Comparison of ENCODE assay signal across 10 cellular contexts in genomic region chr15:98823012-98823458, GRCh38.
DNase-seq lines count a peak whose midpoint lies in the region; ATAC-seq and TF ChIP-seq lines count a peak whose summit lies in the region.
"Had no signal": no experiment of that assay in that cellular context is flagged by ENCODE, and none has a peak within 500 bp of the region (broad histone marks: within the 10 kb centered on the region; RNA-seq: fewer than 3 reads in every experiment).

No MANE protein-coding gene starts in this region.

- ATAC-seq in naive thymus-derived CD4-positive, alpha-beta T cell: peak; percentile 57
- ATAC-seq in HG02763 (IDR thresholded peaks at IDR 0.05; ENCODE audit: unreplicated experiment) (no peak), HG03280 (IDR thresholded peaks at IDR 0.05; ENCODE audit: unreplicated experiment) (no peak), HG02571 (IDR thresholded peaks at IDR 0.05; ENCODE audit: unreplicated experiment) (no peak)

- intact Hi-C loops in Calu3 (cut with micrococcal nuclease; ENCODE audit: unreplicated experiment): no loop called here
- intact Hi-C loops in naive thymus-derived CD4-positive, alpha-beta T cell (cut with micrococcal nuclease): no loop called here

- no peak overlapping the region for H3K4me3 ChIP-seq in naive thymus-derived CD4-positive, alpha-beta T cell (ENCODE audit: low read length)

- H3K27ac Mint-ChIP-seq in Calu3 (ENCODE audit: unreplicated experiment): no peak overlapping the region
- peak overlapping the region in 4 of 5 experiments; percentile 38 to 88 (median 64) for H3K27ac Mint-ChIP-seq in brain
- H3K27ac Mint-ChIP-seq in naive thymus-derived CD4-positive, alpha-beta T cell: no peak overlapping the region
- H3K27ac Mint-ChIP-seq: IgD-negative memory B cell, memory B cell had no signal

- POLR2A ChIA-PET in naive thymus-derived CD4-positive, alpha-beta T cell (lab: Charles Lee): no interaction called here

- H3K27ac ChIP-seq in naive thymus-derived CD4-positive, alpha-beta T cell (ENCODE audit: low read depth, low read length): no peak overlapping the region

- DNase-seq in Calu3 (peak; percentile 29), M059J (ENCODE audit: low read depth) (peak; percentile 87), NCI-H2081 (lab: John Stamatoyannopoulos, UW) (no peak)
- DNase-seq in naive thymus-derived CD4-positive, alpha-beta T cell: no peak

- TF ChIP-seq CTCF in Calu3 (IDR thresholded peaks at IDR 0.05; ENCODE audit: unreplicated experiment) (no peak), brain (conservative IDR thresholded peaks at IDR 0.05) (no peak)

- H3K36me3 ChIP-seq in naive thymus-derived CD4-positive, alpha-beta T cell (ENCODE audit: control insufficient read depth in 2 of 3, insufficient read depth in 3 of 3, low read length in 3 of 3): peaks cover 0 to 20% (median 4%) of the 10 kb centered on the region in 3 experiments

- CTCF ChIA-PET in Calu3 (lab: Charles Lee): interaction anchor here (0.8 kb wide), 1 partner anchor 28 kb away, joined by 5 read pairs; no protein-coding TSS in a partner anchor
- CTCF ChIA-PET in naive thymus-derived CD4-positive, alpha-beta T cell (lab: Charles Lee): no interaction called here

- H3K4me1 ChIP-seq in naive thymus-derived CD4-positive, alpha-beta T cell (ENCODE audit: control insufficient read depth in 2 of 2, insufficient read depth in 2 of 2, low read length in 2 of 2): no peaks in the 10 kb centered on the region

- H3K27me3 Mint-ChIP-seq in Calu3 (ENCODE audit: unreplicated experiment) (no peaks in the 10 kb centered on the region), brain (no peaks in the 10 kb centered on the region)
- H3K27me3 Mint-ChIP-seq in naive thymus-derived CD4-positive, alpha-beta T cell: no peaks in the 10 kb centered on the region
- H3K27me3 Mint-ChIP-seq: IgD-negative memory B cell had no signal

- H3K4me3 Mint-ChIP-seq in Calu3 (ENCODE audit: low read depth, unreplicated experiment) (no peak overlapping the region), brain (peak overlapping the region in 4 of 5 experiments; percentile 11 to 50 (median 20))
- no peak overlapping the region for H3K4me3 Mint-ChIP-seq in naive thymus-derived CD4-positive, alpha-beta T cell
- H3K4me3 Mint-ChIP-seq: IgD-negative memory B cell, memory B cell had no signal

- H3K27me3 ChIP-seq in naive thymus-derived CD4-positive, alpha-beta T cell (ENCODE audit: control insufficient read depth in 2 of 2, insufficient read depth in 2 of 2, low read length in 2 of 2): no peaks in the 10 kb centered on the region

- no TSS peak for BruUV-seq in Calu3 (replicated peaks; lab: Mats Ljungman, UMichigan)

- H3K9me3 Mint-ChIP-seq in Calu3 (ENCODE audit: low read depth, unreplicated experiment) (peaks cover 16% of the 10 kb centered on the region), brain (peaks cover 23 to 51% (median 34%) of the 10 kb centered on the region in 5 experiments)
- H3K9me3 Mint-ChIP-seq in naive thymus-derived CD4-positive, alpha-beta T cell: peaks cover 3 to 96% (median 40%) of the 10 kb centered on the region in 11 donors

- H3K4me1 Mint-ChIP-seq in Calu3 (ENCODE audit: low read depth, unreplicated experiment): peaks cover 6% of the 10 kb centered on the region
- peaks cover 29% of the 10 kb centered on the region for H3K4me1 Mint-ChIP-seq in brain
- peaks cover 0 to 17% (median 6%) of the 10 kb centered on the region in 7 donors for H3K4me1 Mint-ChIP-seq in naive thymus-derived CD4-positive, alpha-beta T cell
- H3K4me1 Mint-ChIP-seq: memory B cell had no signal

- no peaks in the 10 kb centered on the region for H3K36me3 Mint-ChIP-seq in Calu3 (ENCODE audit: insufficient read depth, unreplicated experiment)
- peaks cover 65% of the 10 kb centered on the region for H3K36me3 Mint-ChIP-seq in brain
- H3K36me3 Mint-ChIP-seq in naive thymus-derived CD4-positive, alpha-beta T cell: peaks cover 15 to 82% (median 80%) of the 10 kb centered on the region in 5 donors

- peaks cover 0 to 38% (median 11%) of the 10 kb centered on the region in 3 experiments for H3K9me3 ChIP-seq in naive thymus-derived CD4-positive, alpha-beta T cell (ENCODE audit: control insufficient read depth in 2 of 3, low read length in 3 of 3)

Comparison
In these comparisons a context has a peak if more than half of its experiments do, and no peak if none do; other contexts are left out.
1. DNase-seq: peak in Calu3 (single experiment) and M059J (single experiment); none in naive thymus-derived CD4-positive, alpha-beta T cell (0 of 9) and NCI-H2081 (0 of 2).
2. H3K27ac Mint-ChIP-seq: peak in brain (4 of 5); none in Calu3 (single experiment) and naive thymus-derived CD4-positive, alpha-beta T cell (0 of 9).
3. H3K4me3 Mint-ChIP-seq: peak in brain (4 of 5); none in Calu3 (single experiment) and naive thymus-derived CD4-positive, alpha-beta T cell (0 of 10).